8 cellular contexts compared by ENCODE assay signal in genomic region chr7:123557631-123558505, GRCh38. TPM values are rescaled to one million over a fixed set of nuclear protein-coding genes. Genes with fewer than 3 reads are reported as not detected.
DNase-seq lines count a peak whose midpoint lies in the region; ATAC-seq, FAIRE-seq and TF ChIP-seq lines count a peak whose summit lies in the region.

Gene NDUFA5 (minus strand): TSS chr7:123557818. CDS start chr7:123557795, 23 bp downstream.

- H3K4me2 ChIP-seq in OCI-LY3 (ENCODE audit: low read length) (peak within 1 kb of the TSS; percentile 91), endothelial cell of umbilical vein (ENCODE audit: insufficient read depth, low read length) (peak within 1 kb of the TSS; percentile 93)

- H3K9ac ChIP-seq in OCI-LY3 (ENCODE audit: low read length): peak within 1 kb of the TSS; percentile 87
- peak within 1 kb of the TSS; percentile 95 for H3K9ac ChIP-seq in endothelial cell of umbilical vein (replicated peaks; ENCODE audit: extremely low read depth, insufficient read depth, low read length)

- TSS peak; percentile 90 for BruUV-seq in endothelial cell of umbilical vein (replicated peaks; lab: Mats Ljungman, UMichigan)

- H3K27ac Mint-ChIP-seq in mesothelial cell of epicardium: no peak within 1 kb of the TSS

- dilution Hi-C loops in endothelial cell of umbilical vein (cut with MboI; ENCODE audit: extremely low pct_ligation_motif_present, low sequenced_read_pairs): no loop called here

- ATAC-seq in GM21528 (IDR thresholded peaks at IDR 0.05; ENCODE audit: low FRiP score, unreplicated experiment): peak; percentile 99

- intact Hi-C loops in endothelial cell of umbilical vein (cut with micrococcal nuclease): loop anchor here (1.0 to 5.0 kb wide), 5 partner anchors 11 to 189 kb away; partner anchors contain the start of genes IQUB and WASL

- H3K9me3 ChIP-seq in OCI-LY3 (ENCODE audit: insufficient read depth, low read length) (no peaks in the 10 kb centered on the region), endothelial cell of umbilical vein (replicated peaks; ENCODE audit: control insufficient read depth, insufficient read depth, low read length) (no peaks in the 10 kb centered on the region)

- peak within 1 kb of the TSS; percentile 80 for H3K4me3 ChIP-seq in OCI-LY3 (ENCODE audit: low read length)
- peak within 1 kb of the TSS; percentile 66 to 98 (median 88) for H3K4me3 ChIP-seq in endothelial cell of umbilical vein (replicated peaks in 1 of 3; ENCODE audit: insufficient read depth in 1 of 3, low read depth in 1 of 3, low read length in 3 of 3)

- no peak within 1 kb of the TSS for H3K4me3 Mint-ChIP-seq in mesothelial cell of epicardium

- H3K4me1 ChIP-seq in OCI-LY3 (ENCODE audit: low read length) (peaks cover 12% of the 10 kb centered on the region), endothelial cell of umbilical vein (ENCODE audit: control insufficient read depth, extremely low read depth, insufficient read depth, low read length) (peaks cover 6% of the 10 kb centered on the region)

- no peak for TF ChIP-seq CTCF in OCI-LY3 (IDR thresholded peaks at IDR 0.05; ENCODE audit: low read depth, low read length)
- TF ChIP-seq CTCF in endothelial cell of umbilical vein (IDR thresholded peaks at IDR 0.05; ENCODE audit: extremely low read depth in 1 of 2, insufficient read depth in 1 of 2, low read depth in 1 of 2, low read length in 2 of 2): no peak
- no peak for TF ChIP-seq CTCF in mesothelial cell of epicardium (IDR thresholded peaks at IDR 0.05; ENCODE audit: unreplicated experiment)

- H3K27me3 ChIP-seq in OCI-LY3 (ENCODE audit: low read depth, low read length) (no peaks in the 10 kb centered on the region), endothelial cell of umbilical vein (ENCODE audit: control insufficient read depth in 2 of 2, insufficient read depth in 2 of 2, low read length in 2 of 2) (no peaks in the 10 kb centered on the region)

- H3K27ac ChIP-seq in OCI-LY3 (ENCODE audit: low read length): peak within 1 kb of the TSS; percentile 27
- H3K27ac ChIP-seq in endothelial cell of umbilical vein (ENCODE audit: insufficient read depth, low read depth, low read length): peak within 1 kb of the TSS; percentile 75

- peak; percentile 76 for TF ChIP-seq POLR2A in endothelial cell of umbilical vein (IDR thresholded peaks at IDR 0.05; ENCODE audit: low read depth, low read length)

- CTCF ChIA-PET in endothelial cell of umbilical vein (lab: Charles Lee): interaction anchor here (0.6 to 2.0 kb wide), 16 partner anchors 10 to 543 kb away, joined by 3 to 20 read pairs (median 4); partner anchors contain the start of genes IQUB and WASL

- H3K36me3 Mint-ChIP-seq in mesothelial cell of epicardium: peaks cover 3% of the 10 kb centered on the region

- H3K9me1 ChIP-seq in endothelial cell of umbilical vein (replicated peaks; ENCODE audit: control insufficient read depth, extremely low read depth, insufficient read depth, low read length): no peaks in the 10 kb centered on the region

- H3K79me2 ChIP-seq in OCI-LY3 (ENCODE audit: low read length): peaks cover 29% of the 10 kb centered on the region
- H3K79me2 ChIP-seq in endothelial cell of umbilical vein (ENCODE audit: control insufficient read depth, insufficient read depth, low read length): peaks cover 20% of the 10 kb centered on the region

- H3K9me3 Mint-ChIP-seq in mesothelial cell of epicardium: no peaks in the 10 kb centered on the region

- H3K36me3 ChIP-seq in OCI-LY3 (replicated peaks; ENCODE audit: low read depth, low read length) (peaks cover 8% of the 10 kb centered on the region), endothelial cell of umbilical vein (ENCODE audit: control insufficient read depth in 2 of 2, extremely low read depth in 1 of 2, insufficient read depth in 2 of 2, low read length in 2 of 2) (no peaks in the 10 kb centered on the region)

- H4K20me1 ChIP-seq in OCI-LY3 (ENCODE audit: insufficient read depth, low read length) (0 out of 2 replicates have a peak, but pooled peaks cover 3% of the 10 kb centered on the region), endothelial cell of umbilical vein (replicated peaks; ENCODE audit: control insufficient read depth, extremely low read depth, insufficient read depth, low read length) (no peaks in the 10 kb centered on the region)

- no peaks in the 10 kb centered on the region for H3K27me3 Mint-ChIP-seq in mesothelial cell of epicardium (ENCODE audit: low read depth)

- H2AFZ ChIP-seq in OCI-LY3 (ENCODE audit: low read depth, low read length): peak within 1 kb of the TSS; percentile 99
- H2AFZ ChIP-seq in endothelial cell of umbilical vein (ENCODE audit: low read depth, low read length): peak within 1 kb of the TSS; percentile 99

- DNase-seq in DMS 273 treated with DMSO at 0.1 percent for 48 hours (lab: John Stamatoyannopoulos, UW): peak; percentile 99
- DNase-seq in HuH-7.5 (ENCODE audit: low spot score): peak; percentile 49
- peak; percentile 91 for DNase-seq in activated CD8-positive, alpha-beta memory T cell treated with anti-CD3 and anti-CD28 coated beads, Interleukin-2, amount 50 U/mL, for 48 hours
- DNase-seq in endothelial cell of umbilical vein (ENCODE audit: low read depth, low spot score): peak; percentile 99
- DNase-seq in mesothelial cell of epicardium (ENCODE audit: low spot score in 2 of 2, unreplicated experiment in 2 of 2): peak; percentile 91 to 92
- DNase-seq in stimulated activated CD8-positive, alpha-beta memory T cell treated with anti-CD3 and anti-CD28 coated beads, Interleukin-15, amount 100 ng/mL, for 48 hours (ENCODE audit: low read depth in 2 of 2): peak; percentile 90 to 92

- peak; percentile 92 for FAIRE-seq in endothelial cell of umbilical vein (lab: Jason Lieb, UNC)

- POLR2A ChIA-PET in endothelial cell of umbilical vein (lab: Charles Lee): interaction anchor here (0.6 to 1.6 kb wide), 7 partner anchors 10 to 314 kb away, joined by 3 to 16 read pairs (median 3); partner anchors contain the start of genes IQUB and WASL

- H3K4me1 Mint-ChIP-seq in mesothelial cell of epicardium: peaks cover 3% of the 10 kb centered on the region

TF ChIP-seq in endothelial cell of umbilical vein, 7 proteins besides CTCF, POLR2A, EP300 and RAD21:
- peak; percentile 57 for TF ChIP-seq POLR2AphosphoS5 (IDR thresholded peaks at IDR 0.05; ENCODE audit: insufficient read depth, low read depth, low read length)
- TF ChIP-seq MAX (IDR thresholded peaks at IDR 0.05; ENCODE audit: insufficient read depth, insufficient read length): no peak
- peak; percentile 19 for TF ChIP-seq FOS (IDR thresholded peaks at IDR 0.05; ENCODE audit: borderline replicate concordance, insufficient read depth, low read length)
- no peak for TF ChIP-seq GATA2 (IDR thresholded peaks at IDR 0.05; ENCODE audit: insufficient read depth, insufficient read length, low read depth, low read length)
- peak; percentile 25 for TF ChIP-seq JUN (IDR thresholded peaks at IDR 0.05; ENCODE audit: borderline replicate concordance, insufficient read depth, insufficient read length, low read depth)
- no peak for TF ChIP-seq MYC (IDR thresholded peaks at IDR 0.05; ENCODE audit: low read depth, low read length)
TF ChIP-seq in endothelial cell of umbilical vein: peak in this region for 3.

RNA-seq across cellular contexts. Expression of gene NDUFA5, which starts in this region (rescaled TPM):
- total RNA-seq in endothelial cell of umbilical vein (57.6 and 62.3 TPM in 2 replicates), mesothelial cell of epicardium (71.8 to 78.2 TPM (median 72.9 TPM) in 3 replicates)
- 3.6 and 6.2 TPM in 2 replicates for polyA plus RNA-seq in endothelial cell of umbilical vein
- 9.2 and 9.4 TPM in 2 replicates for polyA plus RNA-seq in endothelial cell of umbilical vein (2011; cell fraction: cytosol; rRNA removed)
- 10.1 and 22.2 TPM in 2 replicates for polyA plus RNA-seq in endothelial cell of umbilical vein (2011; cell fraction: nucleus; rRNA removed)
- polyA plus RNA-seq in endothelial cell of umbilical vein (2012): 28.4 and 43.8 TPM in 2 replicates
- 9.3 and 16.9 TPM in 2 replicates for polyA minus RNA-seq in endothelial cell of umbilical vein
- 19.8 TPM for polyA minus RNA-seq in endothelial cell of umbilical vein (2011; cell fraction: cytosol; rRNA and poly(A)+ RNA removed)
- polyA minus RNA-seq in endothelial cell of umbilical vein (2011; cell fraction: nucleus; rRNA and poly(A)+ RNA removed): 34.4 and 54.4 TPM in 2 replicates

Comparison
In these comparisons a context has a peak if more than half of its experiments do, and no peak if none do; other contexts are left out.
1. Peak in every context shown above with its lines: DNase-seq, ATAC-seq, H3K4me3 ChIP-seq and H3K27ac ChIP-seq.
2. DNase-seq: peak in every context shown above with its lines; median percentile 99 in DMS 273 treated with DMSO at 0.1 percent for 48 hours; 99 in endothelial cell of umbilical vein; 92 in mesothelial cell of epicardium; 91 in activated CD8-positive, alpha-beta memory T cell treated with anti-CD3 and anti-CD28 coated beads, Interleukin-2, amount 50 U/mL, for 48 hours; 91 in stimulated activated CD8-positive, alpha-beta memory T cell treated with anti-CD3 and anti-CD28 coated beads, Interleukin-15, amount 100 ng/mL, for 48 hours; 49 in HuH-7.5.